In the genomic region with DNA sequence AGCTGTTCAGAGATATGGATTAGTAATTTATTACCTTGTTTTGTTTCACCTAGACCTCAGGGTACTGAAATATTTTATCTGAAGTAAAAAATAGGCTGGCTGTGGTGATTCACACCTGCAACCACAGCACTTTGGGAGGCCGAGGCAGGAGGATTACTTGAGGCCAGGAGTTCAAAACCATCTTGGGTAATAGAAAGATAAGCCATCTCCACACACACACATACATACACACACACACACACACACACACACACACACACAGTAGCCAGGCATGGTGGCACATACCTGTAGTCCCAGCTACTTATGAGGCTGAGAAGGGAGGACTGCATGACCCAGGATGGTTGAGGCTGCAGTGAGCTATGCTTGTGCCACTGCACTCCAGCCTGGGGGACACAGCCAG, we compare ENCODE assay signal across 14 cellular contexts. TPM values are rescaled to one million over a fixed set of nuclear protein-coding genes. Genes with fewer than 3 reads are reported as not detected.
DNase-seq lines count a peak whose midpoint lies in the region; ATAC-seq, FAIRE-seq and TF ChIP-seq lines count a peak whose summit lies in the region.
"Had no signal": no experiment of that assay in that cellular context is flagged by ENCODE, and none has a peak within 500 bp of the region (broad histone marks: within the 10 kb centered on the region; RNA-seq: fewer than 3 reads in every experiment).

No MANE protein-coding gene starts in this region.

- intact Hi-C loops in heart left ventricle (cut with DNase I): loop anchor here in 2 of 10 donors (2.0 to 5.0 kb wide), 2 partner anchors 16 to 84 kb away; no protein-coding TSS in a partner anchor
- intact Hi-C loops in right cardiac atrium (cut with DNase I): loop anchor here in 2 of 4 donors (2.0 to 5.0 kb wide), 2 partner anchors 14 to 44 kb away; no protein-coding TSS in a partner anchor
- intact Hi-C loops in activated B cell treated with CpG ODN at 0.5 μM for 24 hours (cut with micrococcal nuclease): no loop called here

- WGBS in heart left ventricle, 4 donors: 60 to 75% (median 67%) methylated on average over 1 of the region's 1 CpG
- 74% methylated on average over 1 of the region's 1 CpG for whole genome bisulfite sequencing in right cardiac atrium

- H3K4me3 ChIP-seq in heart left ventricle (peak overlapping the region in 2 of 12 donors; percentile 61 to 67), right cardiac atrium (ENCODE audit: low read length) (no peak overlapping the region), subcutaneous abdominal adipose tissue (ENCODE audit: low read depth in 1 of 5, low read length in 5 of 5) (peak overlapping the region in 1 of 5 donors; percentile 85)

- POLR2A ChIA-PET in activated B cell treated with CpG ODN at 0.5 μM for 24 hours (lab: Charles Lee): interaction anchor here (3.5 to 9.9 kb wide), 5 partner anchors 17 to 84 kb away, joined by 26 to 475 read pairs (median 261); partner anchors contain the start of gene ZNF131

- CTCF ChIA-PET in activated B cell treated with CpG ODN at 0.5 μM for 24 hours (lab: Charles Lee): interaction anchor here (3.9 to 4.5 kb wide), 3 partner anchors 16 to 41 kb away, joined by 25 to 46 read pairs (median 34); no protein-coding TSS in a partner anchor

- H3K27ac Mint-ChIP-seq in activated B cell treated with CpG ODN at 0.5 μM for 24 hours: peak overlapping the region; percentile 79
- peak overlapping the region; percentile 95 to 100 for H3K27ac Mint-ChIP-seq in effector memory CD8-positive, alpha-beta T cell

- ATAC-seq in heart left ventricle (no peak), right cardiac atrium (no peak), activated B cell treated with CpG ODN at 0.5 μM for 24 hours (ENCODE audit: low read depth) (no peak)
- ATAC-seq in effector memory CD8-positive, alpha-beta T cell (replicated peaks): no peak

- H3K27ac ChIP-seq in heart left ventricle (peak overlapping the region in 8 of 12 donors; percentile 74 to 99 (median 95)), right cardiac atrium (ENCODE audit: low read length) (no peak overlapping the region), subcutaneous abdominal adipose tissue (ENCODE audit: low read depth, low read length) (peak overlapping the region; percentile 78)

- TF ChIP-seq CTCF in heart left ventricle (IDR thresholded peaks at IDR 0.05) (no peak), activated B cell treated with CpG ODN at 0.5 μM for 24 hours (IDR thresholded peaks at IDR 0.05) (no peak)

- no peaks in the 10 kb centered on the region for H3K36me3 ChIP-seq in heart left ventricle
- H3K36me3 ChIP-seq in subcutaneous abdominal adipose tissue (ENCODE audit: control insufficient read depth in 5 of 5, insufficient read depth in 5 of 5, low read length in 5 of 5): no peaks in the 10 kb centered on the region

- peaks cover 0 to 42% (median 3%) of the 10 kb centered on the region in 12 donors for H3K4me1 ChIP-seq in heart left ventricle
- H3K4me1 ChIP-seq in right cardiac atrium (ENCODE audit: control insufficient read depth, insufficient read depth, low read length): no peaks in the 10 kb centered on the region
- H3K4me1 ChIP-seq in subcutaneous abdominal adipose tissue (ENCODE audit: control insufficient read depth in 5 of 5, insufficient read depth in 5 of 5, low read length in 5 of 5): peaks cover 0 to 56% (median 30%) of the 10 kb centered on the region in 5 donors

- H3K4me1 Mint-ChIP-seq in activated B cell treated with CpG ODN at 0.5 μM for 24 hours: peaks cover 48% of the 10 kb centered on the region
- peaks cover 33 to 42% of the 10 kb centered on the region in 2 donors for H3K4me1 Mint-ChIP-seq in effector memory CD8-positive, alpha-beta T cell (ENCODE audit: low read depth in 2 of 2)

- no peaks in the 10 kb centered on the region for H3K27me3 Mint-ChIP-seq in activated B cell treated with CpG ODN at 0.5 μM for 24 hours
- no peaks in the 10 kb centered on the region for H3K27me3 Mint-ChIP-seq in effector memory CD8-positive, alpha-beta T cell

- TF ChIP-seq POLR2A in heart left ventricle (IDR thresholded peaks at IDR 0.05) (no peak), H54 (IDR thresholded peaks at IDR 0.05; ENCODE audit: low read depth, low read length) (no peak)

- peaks cover 9% of the 10 kb centered on the region for H3K36me3 Mint-ChIP-seq in activated B cell treated with CpG ODN at 0.5 μM for 24 hours (ENCODE audit: low read depth)
- peaks cover 65% of the 10 kb centered on the region for H3K36me3 Mint-ChIP-seq in effector memory CD8-positive, alpha-beta T cell (ENCODE audit: insufficient read depth)

- DNase-seq in heart left ventricle (no peak), right cardiac atrium (no peak), activated B cell treated with CpG ODN at 0.5 μM for 24 hours (no peak), H54 (ENCODE audit: insufficient read length, low spot score) (no peak), superior temporal gyrus (ENCODE audit: extremely low spot score) (no peak), GM19240 (ENCODE audit: insufficient read length, low spot score) (no peak)
- no peak for DNase-seq in effector memory CD8-positive, alpha-beta T cell
- DNase-seq: activated CD8-positive, alpha-beta memory T cell treated with anti-CD3 and anti-CD28 coated beads for 24 hours; NCI-H1436 treated with DMSO at 0.1 percent for 48 hours; NCI-H524; stimulated activated CD4-positive, alpha-beta T cell treated with anti-CD3 and anti-CD28 coated beads, Interleukin-1b, Interleukin-23, amount 100 ng/mL, for 48 hours had no signal

- no peak for FAIRE-seq in H54 (lab: Jason Lieb, UNC)
- FAIRE-seq: GM12891, urothelium cell line had no signal

- H3K9ac ChIP-seq in subcutaneous abdominal adipose tissue (ENCODE audit: low read length in 5 of 5): no peak overlapping the region

- no peaks in the 10 kb centered on the region for H3K9me3 Mint-ChIP-seq in activated B cell treated with CpG ODN at 0.5 μM for 24 hours
- no peaks in the 10 kb centered on the region for H3K9me3 Mint-ChIP-seq in effector memory CD8-positive, alpha-beta T cell

- H3K4me3 Mint-ChIP-seq in activated B cell treated with CpG ODN at 0.5 μM for 24 hours: no peak overlapping the region
- H3K4me3 Mint-ChIP-seq in effector memory CD8-positive, alpha-beta T cell: peak overlapping the region; percentile 94 to 100

- H3K27me3 ChIP-seq in heart left ventricle (peaks cover 0 to 74% (median 20%) of the 10 kb centered on the region in 9 donors), right cardiac atrium (ENCODE audit: control insufficient read depth, insufficient read depth) (no peaks in the 10 kb centered on the region), subcutaneous abdominal adipose tissue (ENCODE audit: control insufficient read depth in 5 of 5, insufficient read depth in 4 of 5, low read length in 5 of 5) (no peaks in the 10 kb centered on the region)

- H3K9me3 ChIP-seq in heart left ventricle: no peaks in the 10 kb centered on the region
- H3K9me3 ChIP-seq in right cardiac atrium (ENCODE audit: control insufficient read depth, low read length): peaks cover 2% of the 10 kb centered on the region
- no peaks in the 10 kb centered on the region for H3K9me3 ChIP-seq in subcutaneous abdominal adipose tissue (ENCODE audit: control insufficient read depth in 5 of 5, low read length in 5 of 5)

RNA-seq across cellular contexts. Expression of gene ANXA2R, which starts 3.7 kb away (rescaled TPM):
- total RNA-seq in heart left ventricle: 1 to 10 TPM in 7 of 9 donors, under 1 TPM in 2; 0.49 to 2.4 (median 1.4) TPM
- polyA plus RNA-seq in heart left ventricle: 1 to 10 TPM; 1.1 to 2.0 TPM
- total RNA-seq in right cardiac atrium: 1 to 10 TPM in 3 of 4 donors, under 1 TPM in 1; 0.95 to 1.9 (median 1.4) TPM
- 1.4 TPM for polyA plus RNA-seq in right cardiac atrium
- 6.7 and 7.9 TPM in 2 replicates for total RNA-seq in activated B cell treated with CpG ODN at 0.5 μM for 24 hours
